ENCODE assay signal across 27 cellular contexts in genomic region chr5:95993261-95993660, GRCh38.
"Had no signal": no experiment of that assay in that cellular context is flagged by ENCODE, and none has a peak within 500 bp of the region (broad histone marks: within the 10 kb centered on the region; RNA-seq: fewer than 3 reads in every experiment).

No MANE protein-coding gene starts in this region.

- H3K9me3 ChIP-seq: esophagus squamous epithelium had no signal

- H3K27me3 ChIP-seq: brain microvascular endothelial cell, esophagus squamous epithelium had no signal

- DNase-seq: activated B cell treated with CpG ODN at 0.5 μM for 24 hours; activated CD4-positive, alpha-beta T cell treated with anti-CD3 and anti-CD28 coated beads for 48 hours; activated CD4-positive, alpha-beta T cell treated with anti-CD3 and anti-CD28 coated beads, Interleukin-2, amount 50 U/mL, for 1 hour; activated CD4-positive, alpha-beta T cell treated with anti-CD3 and anti-CD28 coated beads, Interleukin-2, amount 50 U/mL, for 48 hours; activated CD8-positive, alpha-beta memory T cell treated with anti-CD3 and anti-CD28 coated beads for 24 hours; activated CD8-positive, alpha-beta T cell treated with anti-CD3 and anti-CD28 coated beads for 36 hours; activated effector memory CD4-positive, alpha-beta T cell treated with Interleukin-2 at 50 U/mL for 16 hours; activated gamma-delta T cell treated with Interleukin-2 at 50 U/mL for 16 hours; activated naive CD4-positive, alpha-beta T cell treated with anti-CD3 and anti-CD28 coated beads, Interleukin-2, amount 50 U/mL, for 16 hours; activated naive CD4-positive, alpha-beta T cell treated with Interleukin-2 at 50 U/mL for 16 hours; activated T-cell treated with anti-CD3 and anti-CD28 coated beads, Interleukin-2, amount 50 U/mL, for 4 hours; amniotic stem cell; anterior cingulate cortex; brain microvascular endothelial cell; cortex of kidney; dermis blood vessel endothelial cell; effector CD4-positive, alpha-beta T cell; effector memory CD8-positive, alpha-beta T cell; esophagus squamous epithelium; foreskin fibroblast; head of caudate nucleus; T-helper 1 cell; T-helper 17 cell; T1000; WERI-Rb-1 had no signal

- H3K4me3 ChIP-seq: esophagus squamous epithelium had no signal

- ATAC-seq: activated CD4-positive, CD25-positive, alpha-beta regulatory T cell treated with anti-CD3 and anti-CD28 coated beads, Interleukin-2, amount 50 U/mL, for 24 hours; activated CD8-positive, alpha-beta T cell treated with anti-CD3 and anti-CD28 coated beads for 36 hours; activated T-cell treated with anti-CD3 and anti-CD28 coated beads, Interleukin-2, amount 50 U/mL, for 4 hours; activated T-helper 17 cell treated with anti-CD3 and anti-CD28 coated beads, Interleukin-2, amount 50 U/mL, for 72 hours; effector memory CD8-positive, alpha-beta T cell; T-helper 17 cell had no signal

- H3K27ac ChIP-seq: brain microvascular endothelial cell, esophagus squamous epithelium, WERI-Rb-1 had no signal

- H3K4me1 ChIP-seq: esophagus squamous epithelium had no signal

- H3K36me3 ChIP-seq: brain microvascular endothelial cell, esophagus squamous epithelium, WERI-Rb-1 had no signal
